8 cellular contexts compared by ENCODE assay signal in genomic region chr14:75277000-75277795, GRCh38. TPM values are rescaled to one million over a fixed set of nuclear protein-coding genes. Genes with fewer than 3 reads are reported as not detected.
A peak's percentile ranks its signal among the peaks of the same experiment; 100 is the strongest.
DNase-seq lines count a peak whose midpoint lies in the region; ATAC-seq and TF ChIP-seq lines count a peak whose summit lies in the region.

No MANE protein-coding gene starts in this region.

- H3K4me3 Mint-ChIP-seq in Calu3 (ENCODE audit: low read depth, unreplicated experiment): peak overlapping the region; percentile 94
- peak overlapping the region; percentile 90 for H3K4me3 Mint-ChIP-seq in activated T-helper 17 cell treated with anti-CD3 and anti-CD28 coated beads, Interleukin-2, amount 50 U/mL, for 72 hours

- peaks cover 56% of the 10 kb centered on the region for H3K36me3 Mint-ChIP-seq in Calu3 (ENCODE audit: insufficient read depth, unreplicated experiment)
- H3K36me3 Mint-ChIP-seq in activated T-helper 17 cell treated with anti-CD3 and anti-CD28 coated beads, Interleukin-2, amount 50 U/mL, for 72 hours (ENCODE audit: low read depth): peaks cover 40% of the 10 kb centered on the region

- H3K27ac ChIP-seq in mucosa of rectum (ENCODE audit: low read depth in 2 of 2, low read length in 2 of 2) (peak overlapping the region; percentile 98), thymus (ENCODE audit: low read depth) (peak overlapping the region; percentile 85)

- CTCF ChIA-PET in Calu3 (lab: Charles Lee): interaction anchor here (1.0 to 1.7 kb wide), 4 partner anchors 11 to 24 kb away, joined by 3 to 10 read pairs (median 4); no protein-coding TSS in a partner anchor

- intact Hi-C loops in Calu3 (cut with micrococcal nuclease; ENCODE audit: unreplicated experiment): no loop called here

- ATAC-seq in activated T-helper 17 cell treated with anti-CD3 and anti-CD28 coated beads, Interleukin-2, amount 50 U/mL, for 72 hours (replicated peaks): peak; percentile 49
- no peak for ATAC-seq in GM19395 (IDR thresholded peaks at IDR 0.05; ENCODE audit: unreplicated experiment)

- H3K9me3 ChIP-seq in NT2/D1 (ENCODE audit: insufficient read depth, low read length) (no peaks in the 10 kb centered on the region), mucosa of rectum (ENCODE audit: control insufficient read depth in 2 of 2, low read length in 2 of 2) (no peaks in the 10 kb centered on the region), thymus (ENCODE audit: control insufficient read depth) (no peaks in the 10 kb centered on the region)

- H3K9ac ChIP-seq in NT2/D1 (ENCODE audit: insufficient read length, low read depth) (peak overlapping the region; percentile 70), mucosa of rectum (ENCODE audit: low read depth in 1 of 2, low read length in 2 of 2) (peak overlapping the region; percentile 87 to 97)

- BruUV-seq in Calu3 (replicated peaks; lab: Mats Ljungman, UMichigan): no TSS peak

- peak overlapping the region; percentile 47 for H3K4me3 ChIP-seq in NT2/D1 (ENCODE audit: insufficient read length, low read depth)
- peak overlapping the region; percentile 89 to 90 for H3K4me3 ChIP-seq in mucosa of rectum (ENCODE audit: low read length in 2 of 2)
- H3K4me3 ChIP-seq in thymus (ENCODE audit: low read length): peak overlapping the region; percentile 67

- DNase-seq in Calu3 (peak; percentile 89), HPDE6-E6E7 (ENCODE audit: extremely low spot score) (peak; percentile 84), NT2/D1 (ENCODE audit: low read depth, low spot score) (no peak), fibroblast of gingiva (ENCODE audit: low read depth) (peak; percentile 95)

- H3K27me3 Mint-ChIP-seq in Calu3 (ENCODE audit: unreplicated experiment): no peaks in the 10 kb centered on the region
- H3K27me3 Mint-ChIP-seq in activated T-helper 17 cell treated with anti-CD3 and anti-CD28 coated beads, Interleukin-2, amount 50 U/mL, for 72 hours: no peaks in the 10 kb centered on the region

- H3K36me3 ChIP-seq in NT2/D1 (ENCODE audit: insufficient read depth, insufficient read length, low read length): peaks cover 15% of the 10 kb centered on the region
- peaks cover 15 to 18% of the 10 kb centered on the region in 2 donors for H3K36me3 ChIP-seq in mucosa of rectum (ENCODE audit: control insufficient read depth in 2 of 2, insufficient read depth in 2 of 2, low read length in 2 of 2)
- H3K36me3 ChIP-seq in thymus (ENCODE audit: control insufficient read depth, insufficient read depth): peaks cover 16% of the 10 kb centered on the region

- H3K9me3 Mint-ChIP-seq in Calu3 (ENCODE audit: low read depth, unreplicated experiment): no peaks in the 10 kb centered on the region
- H3K9me3 Mint-ChIP-seq in activated T-helper 17 cell treated with anti-CD3 and anti-CD28 coated beads, Interleukin-2, amount 50 U/mL, for 72 hours: no peaks in the 10 kb centered on the region

- peaks cover 13% of the 10 kb centered on the region for H3K4me1 ChIP-seq in NT2/D1 (ENCODE audit: insufficient read depth, insufficient read length)
- H3K4me1 ChIP-seq in mucosa of rectum (ENCODE audit: control insufficient read depth in 2 of 2, insufficient read depth in 2 of 2, low read length in 2 of 2): peaks cover 50 to 61% of the 10 kb centered on the region in 2 donors
- peaks cover 19% of the 10 kb centered on the region for H3K4me1 ChIP-seq in thymus (ENCODE audit: control insufficient read depth, insufficient read depth, low read length)

- under 1% methylated on average over 81 of the region's 81 CpGs for WGBS in thymus

- peak overlapping the region; percentile 98 for H3K27ac Mint-ChIP-seq in Calu3 (ENCODE audit: unreplicated experiment)
- H3K27ac Mint-ChIP-seq in activated T-helper 17 cell treated with anti-CD3 and anti-CD28 coated beads, Interleukin-2, amount 50 U/mL, for 72 hours: peak overlapping the region; percentile 95

- peaks cover 12% of the 10 kb centered on the region for H3K4me1 Mint-ChIP-seq in Calu3 (ENCODE audit: low read depth, unreplicated experiment)
- H3K4me1 Mint-ChIP-seq in activated T-helper 17 cell treated with anti-CD3 and anti-CD28 coated beads, Interleukin-2, amount 50 U/mL, for 72 hours: peaks cover 18% of the 10 kb centered on the region

- TF ChIP-seq CTCF in Calu3 (IDR thresholded peaks at IDR 0.05; ENCODE audit: unreplicated experiment): no peak

- H3K27me3 ChIP-seq in NT2/D1 (ENCODE audit: insufficient read depth, insufficient read length) (peaks cover 14% of the 10 kb centered on the region), mucosa of rectum (ENCODE audit: control insufficient read depth in 2 of 2, insufficient read depth in 2 of 2, low read length in 2 of 2) (no peaks in the 10 kb centered on the region), thymus (ENCODE audit: control insufficient read depth, insufficient read depth) (peaks cover 38% of the 10 kb centered on the region)

RNA-seq across cellular contexts. Expression of gene FOS, which starts 1.4 kb away (rescaled TPM):
- total RNA-seq in Calu3 (2022): 149 and 183 TPM in 2 replicates
- total RNA-seq in activated T-helper 17 cell treated with anti-CD3 and anti-CD28 coated beads, Interleukin-2, amount 50 U/mL, for 72 hours: 10 to 100 TPM; 31.7 to 86.3 TPM
- polyA plus RNA-seq in thymus: 253 TPM
